Comparison of ENCODE assay signal across 8 cellular contexts in genomic region chr13:98403076-98403475, GRCh38.
"Had no signal": no experiment of that assay in that cellular context is flagged by ENCODE, and none has a peak within 500 bp of the region (broad histone marks: within the 10 kb centered on the region; RNA-seq: fewer than 3 reads in every experiment).

No MANE protein-coding gene starts in this region.

- DNase-seq: GDM1, GF-D8 had no signal

- ATAC-seq: GM12878 had no signal

- H3K4me3 ChIP-seq: GM12878 had no signal

- FAIRE-seq: G401.6, GM12878, GM12891, GM12892, GM18507, GM19239 had no signal
